ENCODE assay signal across 14 cellular contexts in genomic region chr6:43346243-43346642, GRCh38. TPM values are rescaled to one million over a fixed set of nuclear protein-coding genes. Genes with fewer than 3 reads are reported as not detected.
"Had no signal": no experiment of that assay in that cellular context is flagged by ENCODE, and none has a peak within 500 bp of the region (broad histone marks: within the 10 kb centered on the region; RNA-seq: fewer than 3 reads in every experiment).

No MANE protein-coding gene starts in this region.

RNA-seq across cellular contexts. Expression of gene CRIP3, which starts 37.6 kb away (rescaled TPM):
- total RNA-seq: activated CD8-positive, alpha-beta T cell treated with anti-CD3 and anti-CD28 coated beads, Interleukin-2, amount 10 ng/mL, durations not matched to agents 7 days and 5 days; T-helper 1 cell treated with Interleukin-12 subunit alpha and Interleukin-12 subunit beta and Interleukin-4 antibody, amounts not matched to agents 30 ng/mL and 1 ng/mL, for 36 hours had no signal

RNA-seq across cellular contexts. Expression of gene SLC22A7, which starts 48.2 kb away (rescaled TPM):
- total RNA-seq: activated B cell treated with CpG ODN at 0.5 μM for 24 hours; activated CD4-positive, alpha-beta memory T cell treated with anti-CD3 and anti-CD28 coated beads for 36 hours; activated CD4-positive, alpha-beta memory T cell treated with anti-CD3 and anti-CD28 coated beads, Interleukin-2, amount 10 ng/mL, durations not matched to agents 7 days and 5 days; activated CD4-positive, alpha-beta T cell treated with anti-CD3 and anti-CD28 coated beads for 36 hours; activated CD4-positive, alpha-beta T cell treated with anti-CD3 and anti-CD28 coated beads, Interleukin-2, amount 10 ng/mL, durations not matched to agents 24 days and 14 days; activated CD4-positive, alpha-beta T cell treated with anti-CD3 and anti-CD28 coated beads, Interleukin-2, amount 10 ng/mL, durations not matched to agents 7 days and 5 days; activated CD8-positive, alpha-beta memory T cell treated with anti-CD3 and anti-CD28 coated beads for 36 hours; activated CD8-positive, alpha-beta memory T cell treated with anti-CD3 and anti-CD28 coated beads, Interleukin-2, amount 10 ng/mL, durations not matched to agents 7 days and 5 days; activated CD8-positive, alpha-beta T cell treated with anti-CD3 and anti-CD28 coated beads for 36 hours; activated CD8-positive, alpha-beta T cell treated with anti-CD3 and anti-CD28 coated beads, Interleukin-2, amount 10 ng/mL, durations not matched to agents 7 days and 5 days; T-helper 1 cell treated with Interleukin-12 subunit alpha and Interleukin-12 subunit beta and Interleukin-4 antibody, amounts not matched to agents 30 ng/mL and 1 ng/mL, for 36 hours; T-helper 17 cell; T-helper 2 cell treated with Interferon-gamma antibody and Interleukin-4, amounts not matched to agents 100 ng/mL and 5 ng/mL, for 36 hours; WTC11 had no signal
